ENCODE assay signal across 2 cellular contexts in the genomic region with DNA sequence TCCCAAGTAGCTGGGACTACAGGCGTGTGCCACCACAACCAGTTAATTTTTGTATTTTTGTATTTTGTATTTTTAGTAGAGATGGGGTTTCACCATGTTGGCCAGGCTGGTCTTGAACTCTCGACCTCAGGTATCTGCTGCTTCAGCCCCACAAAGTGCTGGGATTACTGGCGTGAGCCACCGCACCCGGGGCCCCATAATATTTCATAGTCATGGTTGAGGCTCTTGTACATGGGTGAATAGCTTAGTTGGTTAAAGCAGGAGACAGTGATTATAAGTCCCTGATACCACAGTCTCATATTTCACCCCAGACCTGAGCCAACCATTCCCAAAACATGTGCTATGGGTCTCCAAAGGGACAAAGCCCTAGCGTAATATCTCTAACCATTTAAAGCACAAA.
A peak's percentile ranks its signal among the peaks of the same experiment; 100 is the strongest.
TF ChIP-seq lines count a peak whose summit lies in the region.

No MANE protein-coding gene starts in this region.

TF ChIP-seq in HEK293, 187 proteins besides CTCF, POLR2A, EP300 and RAD21 (continued from another document and continues in another):
- TF ChIP-seq, protein P1, sequence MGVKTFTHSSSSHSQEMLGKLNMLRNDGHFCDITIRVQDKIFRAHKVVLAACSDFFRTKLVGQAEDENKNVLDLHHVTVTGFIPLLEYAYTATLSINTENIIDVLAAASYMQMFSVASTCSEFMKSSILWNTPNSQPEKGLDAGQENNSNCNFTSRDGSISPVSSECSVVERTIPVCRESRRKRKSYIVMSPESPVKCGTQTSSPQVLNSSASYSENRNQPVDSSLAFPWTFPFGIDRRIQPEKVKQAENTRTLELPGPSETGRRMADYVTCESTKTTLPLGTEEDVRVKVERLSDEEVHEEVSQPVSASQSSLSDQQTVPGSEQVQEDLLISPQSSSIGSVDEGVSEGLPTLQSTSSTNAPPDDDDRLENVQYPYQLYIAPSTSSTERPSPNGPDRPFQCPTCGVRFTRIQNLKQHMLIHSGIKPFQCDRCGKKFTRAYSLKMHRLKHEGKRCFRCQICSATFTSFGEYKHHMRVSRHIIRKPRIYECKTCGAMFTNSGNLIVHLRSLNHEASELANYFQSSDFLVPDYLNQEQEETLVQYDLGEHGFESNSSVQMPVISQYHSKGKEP (tag by site-specific recombination; IDR thresholded peaks at IDR 0.05), result peak; percentile 31; the same call in 1 of the 2 replicates
- TF ChIP-seq, protein P2, sequence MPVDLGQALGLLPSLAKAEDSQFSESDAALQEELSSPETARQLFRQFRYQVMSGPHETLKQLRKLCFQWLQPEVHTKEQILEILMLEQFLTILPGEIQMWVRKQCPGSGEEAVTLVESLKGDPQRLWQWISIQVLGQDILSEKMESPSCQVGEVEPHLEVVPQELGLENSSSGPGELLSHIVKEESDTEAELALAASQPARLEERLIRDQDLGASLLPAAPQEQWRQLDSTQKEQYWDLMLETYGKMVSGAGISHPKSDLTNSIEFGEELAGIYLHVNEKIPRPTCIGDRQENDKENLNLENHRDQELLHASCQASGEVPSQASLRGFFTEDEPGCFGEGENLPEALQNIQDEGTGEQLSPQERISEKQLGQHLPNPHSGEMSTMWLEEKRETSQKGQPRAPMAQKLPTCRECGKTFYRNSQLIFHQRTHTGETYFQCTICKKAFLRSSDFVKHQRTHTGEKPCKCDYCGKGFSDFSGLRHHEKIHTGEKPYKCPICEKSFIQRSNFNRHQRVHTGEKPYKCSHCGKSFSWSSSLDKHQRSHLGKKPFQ (tag by site-specific recombination; IDR thresholded peaks at IDR 0.05), result 0 out of 2 replicates have a peak, but pooled peaks have one; percentile 61
- TF ChIP-seq ZNF629 (tag by site-specific recombination; IDR thresholded peaks at IDR 0.05) (peak; percentile 52; the same call in 1 of the 2 replicates), ZBTB20 (tag by site-specific recombination; IDR thresholded peaks at IDR 0.05) (peak; percentile 91), GLI2 (tag by site-specific recombination; IDR thresholded peaks at IDR 0.05; ENCODE audit: borderline replicate concordance, low read depth) (no peak), ZNF596 (tag by site-specific recombination; IDR thresholded peaks at IDR 0.05) (no peak), IKZF3 (tag by site-specific recombination; IDR thresholded peaks at IDR 0.05) (0 out of 2 replicates have a peak, but pooled peaks have one; percentile 51), ZNF394 (tag by site-specific recombination; IDR thresholded peaks at IDR 0.05; ENCODE audit: borderline replicate concordance) (peak; percentile 20; the same call in 1 of the 2 replicates), ZNF132 (tag by site-specific recombination; IDR thresholded peaks at IDR 0.05; ENCODE audit: borderline replicate concordance) (no peak), ZFP3 (tag by site-specific recombination; IDR thresholded peaks at IDR 0.05; ENCODE audit: low read depth) (no peak), ZBTB8A (tag by site-specific recombination; IDR thresholded peaks at IDR 0.05) (peak; percentile 82), ZXDB (tag by site-specific recombination; IDR thresholded peaks at IDR 0.05) (peak; percentile 55; the same call in 1 of the 2 replicates), ZNF174 (tag by site-specific recombination; IDR thresholded peaks at IDR 0.05) (no peak), ZNF510 (tag by site-specific recombination; IDR thresholded peaks at IDR 0.05; ENCODE audit: insufficient replicate concordance) (no peak), OSR2 (tag by site-specific recombination; IDR thresholded peaks at IDR 0.05) (peak; percentile 82), ZNF521 (tag by site-specific recombination; IDR thresholded peaks at IDR 0.05) (no peak)
- TF ChIP-seq, protein P3, sequence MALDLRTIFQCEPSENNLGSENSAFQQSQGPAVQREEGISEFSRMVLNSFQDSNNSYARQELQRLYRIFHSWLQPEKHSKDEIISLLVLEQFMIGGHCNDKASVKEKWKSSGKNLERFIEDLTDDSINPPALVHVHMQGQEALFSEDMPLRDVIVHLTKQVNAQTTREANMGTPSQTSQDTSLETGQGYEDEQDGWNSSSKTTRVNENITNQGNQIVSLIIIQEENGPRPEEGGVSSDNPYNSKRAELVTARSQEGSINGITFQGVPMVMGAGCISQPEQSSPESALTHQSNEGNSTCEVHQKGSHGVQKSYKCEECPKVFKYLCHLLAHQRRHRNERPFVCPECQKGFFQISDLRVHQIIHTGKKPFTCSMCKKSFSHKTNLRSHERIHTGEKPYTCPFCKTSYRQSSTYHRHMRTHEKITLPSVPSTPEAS (tag by site-specific recombination; IDR thresholded peaks at IDR 0.05), result peak; percentile 15; the same call in 1 of the 2 replicates
- TF ChIP-seq, protein P4, sequence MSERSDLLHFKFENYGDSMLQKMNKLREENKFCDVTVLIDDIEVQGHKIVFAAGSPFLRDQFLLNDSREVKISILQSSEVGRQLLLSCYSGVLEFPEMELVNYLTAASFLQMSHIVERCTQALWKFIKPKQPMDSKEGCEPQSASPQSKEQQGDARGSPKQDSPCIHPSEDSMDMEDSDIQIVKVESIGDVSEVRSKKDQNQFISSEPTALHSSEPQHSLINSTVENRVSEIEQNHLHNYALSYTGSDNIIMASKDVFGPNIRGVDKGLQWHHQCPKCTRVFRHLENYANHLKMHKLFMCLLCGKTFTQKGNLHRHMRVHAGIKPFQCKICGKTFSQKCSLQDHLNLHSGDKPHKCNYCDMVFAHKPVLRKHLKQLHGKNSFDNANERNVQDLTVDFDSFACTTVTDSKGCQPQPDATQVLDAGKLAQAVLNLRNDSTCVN (tag by site-specific recombination; optimal IDR thresholded peaks at IDR 0.05), result no peak
- TF ChIP-seq, protein P5, sequence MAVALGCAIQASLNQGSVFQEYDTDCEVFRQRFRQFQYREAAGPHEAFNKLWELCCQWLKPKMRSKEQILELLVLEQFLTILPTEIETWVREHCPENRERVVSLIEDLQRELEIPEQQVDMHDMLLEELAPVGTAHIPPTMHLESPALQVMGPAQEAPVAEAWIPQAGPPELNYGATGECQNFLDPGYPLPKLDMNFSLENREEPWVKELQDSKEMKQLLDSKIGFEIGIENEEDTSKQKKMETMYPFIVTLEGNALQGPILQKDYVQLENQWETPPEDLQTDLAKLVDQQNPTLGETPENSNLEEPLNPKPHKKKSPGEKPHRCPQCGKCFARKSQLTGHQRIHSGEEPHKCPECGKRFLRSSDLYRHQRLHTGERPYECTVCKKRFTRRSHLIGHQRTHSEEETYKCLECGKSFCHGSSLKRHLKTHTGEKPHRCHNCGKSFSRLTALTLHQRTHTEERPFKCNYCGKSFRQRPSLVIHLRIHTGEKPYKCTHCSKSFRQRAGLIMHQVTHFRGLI (tag by site-specific recombination; IDR thresholded peaks at IDR 0.05), result peak; percentile 38; the same call in 1 of the 2 replicates
- TF ChIP-seq, protein P6, sequence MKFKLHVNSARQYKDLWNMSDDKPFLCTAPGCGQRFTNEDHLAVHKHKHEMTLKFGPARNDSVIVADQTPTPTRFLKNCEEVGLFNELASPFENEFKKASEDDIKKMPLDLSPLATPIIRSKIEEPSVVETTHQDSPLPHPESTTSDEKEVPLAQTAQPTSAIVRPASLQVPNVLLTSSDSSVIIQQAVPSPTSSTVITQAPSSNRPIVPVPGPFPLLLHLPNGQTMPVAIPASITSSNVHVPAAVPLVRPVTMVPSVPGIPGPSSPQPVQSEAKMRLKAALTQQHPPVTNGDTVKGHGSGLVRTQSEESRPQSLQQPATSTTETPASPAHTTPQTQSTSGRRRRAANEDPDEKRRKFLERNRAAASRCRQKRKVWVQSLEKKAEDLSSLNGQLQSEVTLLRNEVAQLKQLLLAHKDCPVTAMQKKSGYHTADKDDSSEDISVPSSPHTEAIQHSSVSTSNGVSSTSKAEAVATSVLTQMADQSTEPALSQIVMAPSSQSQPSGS (tag by site-specific recombination; IDR thresholded peaks at IDR 0.05; ENCODE audit: low read depth), result no peak

TF ChIP-seq in K562, 482 proteins besides CTCF, POLR2A, EP300 and RAD21 (continued from another document):
- TF ChIP-seq HNRNPLL (IDR thresholded peaks at IDR 0.05; ENCODE audit: low read depth, low read length, poor library complexity, severe bottlenecking) (no peak), ARID1B (IDR thresholded peaks at IDR 0.05) (peak; percentile 31; the same call in 1 of the 2 replicates), ZNF316 (IDR thresholded peaks at IDR 0.05) (peak; percentile 3; the same call in 1 of the 2 replicates), ZNF232 (CRISPR knock-in tag; IDR thresholded peaks at IDR 0.05) (no peak), MAZ (CRISPR knock-in tag; conservative IDR thresholded peaks at IDR 0.05 in 1 of 2, IDR thresholded peaks at IDR 0.05 in 1 of 2) (0 out of 4 replicates have a peak, but pooled peaks of 1 of the 2 experiments have one; percentile 17), CC2D1A (IDR thresholded peaks at IDR 0.05) (peak; percentile 44; the same call in 1 of the 2 replicates)
- TF ChIP-seq, protein P7, sequence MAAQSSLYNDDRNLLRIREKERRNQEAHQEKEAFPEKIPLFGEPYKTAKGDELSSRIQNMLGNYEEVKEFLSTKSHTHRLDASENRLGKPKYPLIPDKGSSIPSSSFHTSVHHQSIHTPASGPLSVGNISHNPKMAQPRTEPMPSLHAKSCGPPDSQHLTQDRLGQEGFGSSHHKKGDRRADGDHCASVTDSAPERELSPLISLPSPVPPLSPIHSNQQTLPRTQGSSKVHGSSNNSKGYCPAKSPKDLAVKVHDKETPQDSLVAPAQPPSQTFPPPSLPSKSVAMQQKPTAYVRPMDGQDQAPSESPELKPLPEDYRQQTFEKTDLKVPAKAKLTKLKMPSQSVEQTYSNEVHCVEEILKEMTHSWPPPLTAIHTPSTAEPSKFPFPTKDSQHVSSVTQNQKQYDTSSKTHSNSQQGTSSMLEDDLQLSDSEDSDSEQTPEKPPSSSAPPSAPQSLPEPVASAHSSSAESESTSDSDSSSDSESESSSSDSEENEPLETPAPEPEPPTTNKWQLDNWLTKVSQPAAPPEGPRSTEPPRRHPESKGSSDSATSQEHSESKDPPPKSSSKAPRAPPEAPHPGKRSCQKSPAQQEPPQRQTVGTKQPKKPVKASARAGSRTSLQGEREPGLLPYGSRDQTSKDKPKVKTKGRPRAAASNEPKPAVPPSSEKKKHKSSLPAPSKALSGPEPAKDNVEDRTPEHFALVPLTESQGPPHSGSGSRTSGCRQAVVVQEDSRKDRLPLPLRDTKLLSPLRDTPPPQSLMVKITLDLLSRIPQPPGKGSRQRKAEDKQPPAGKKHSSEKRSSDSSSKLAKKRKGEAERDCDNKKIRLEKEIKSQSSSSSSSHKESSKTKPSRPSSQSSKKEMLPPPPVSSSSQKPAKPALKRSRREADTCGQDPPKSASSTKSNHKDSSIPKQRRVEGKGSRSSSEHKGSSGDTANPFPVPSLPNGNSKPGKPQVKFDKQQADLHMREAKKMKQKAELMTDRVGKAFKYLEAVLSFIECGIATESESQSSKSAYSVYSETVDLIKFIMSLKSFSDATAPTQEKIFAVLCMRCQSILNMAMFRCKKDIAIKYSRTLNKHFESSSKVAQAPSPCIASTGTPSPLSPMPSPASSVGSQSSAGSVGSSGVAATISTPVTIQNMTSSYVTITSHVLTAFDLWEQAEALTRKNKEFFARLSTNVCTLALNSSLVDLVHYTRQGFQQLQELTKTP (IDR thresholded peaks at IDR 0.05; ENCODE audit: low read depth in 1 of 2, partially characterized antibody in 2 of 2), result no peak
